Comparison of ENCODE assay signal across 10 cellular contexts in the genomic region with DNA sequence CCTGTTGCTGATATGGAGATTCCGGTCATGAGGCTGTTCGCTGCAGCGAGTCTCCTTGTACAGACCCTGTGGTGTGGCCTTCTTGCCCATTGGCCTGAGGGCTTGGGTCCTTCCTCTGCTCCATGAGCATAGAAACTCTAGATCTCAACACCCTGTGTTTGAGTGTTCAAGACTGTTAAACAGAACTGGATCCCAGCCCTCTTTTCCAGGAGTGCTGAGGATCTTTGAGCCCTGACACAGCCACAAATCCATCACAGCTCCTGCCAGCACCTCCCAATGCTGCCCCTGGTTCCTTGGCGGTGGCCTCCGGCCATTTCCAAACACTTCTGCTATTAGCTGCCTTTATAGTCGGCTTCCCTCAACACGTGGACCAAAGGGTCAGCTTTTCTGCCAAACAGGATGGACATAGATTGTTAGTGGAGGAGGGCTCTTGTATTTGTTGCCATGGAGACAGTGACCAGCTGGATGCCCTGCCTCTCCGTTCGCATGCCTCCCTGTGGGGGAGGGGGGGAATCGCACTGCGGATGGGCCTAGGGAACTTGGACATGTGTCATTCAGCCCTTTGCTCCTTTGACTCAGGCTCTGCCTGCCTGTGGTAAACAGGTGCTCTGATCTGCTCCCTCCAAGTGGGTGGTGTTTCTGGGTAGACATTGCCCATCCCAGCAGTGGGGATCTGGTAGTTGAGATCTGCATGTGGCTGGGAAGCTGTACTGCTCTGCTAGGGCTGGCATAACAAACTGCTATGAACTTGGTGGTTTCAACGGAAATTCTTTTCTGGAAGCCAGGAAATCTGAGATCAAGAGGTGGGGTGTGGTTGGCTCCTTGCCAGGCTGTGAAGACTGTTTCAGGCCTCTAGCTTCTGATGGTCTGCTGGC. TPM values are rescaled to one million over a fixed set of nuclear protein-coding genes. Genes with fewer than 3 reads are reported as not detected.
DNase-seq lines count a peak whose midpoint lies in the region; ATAC-seq, FAIRE-seq and TF ChIP-seq lines count a peak whose summit lies in the region.
"Had no signal": no experiment of that assay in that cellular context is flagged by ENCODE, and none has a peak within 500 bp of the region (broad histone marks: within the 10 kb centered on the region; RNA-seq: fewer than 3 reads in every experiment).

No MANE protein-coding gene starts in this region.

- DNase-seq in H9 (peak; percentile 58), Peyer's patch (peak in 2 of 3 donors; percentile 84 to 88), H1 (ENCODE audit: low read depth in 1 of 2, low spot score in 2 of 2) (peak in 1 of 2 experiments; percentile 56), SIG-M5 treated with dmso at 0.1 percent for 504 hours (lab: John Stamatoyannopoulos, UW; ENCODE audit: unreplicated experiment) (no peak), GM23248 (no peak)
- DNase-seq in effector memory CD4-positive, alpha-beta T cell, result no peak
- DNase-seq: T-helper 9 cell had no signal

- TF ChIP-seq EP300 in H1 (IDR thresholded peaks at IDR 0.05; ENCODE audit: borderline replicate concordance in 1 of 2, low read depth in 2 of 2, low read length in 2 of 2) (no peak), neural cell (conservative IDR thresholded peaks at IDR 0.05; ENCODE audit: poor library complexity, severe bottlenecking) (peak; percentile 24)

- no peak overlapping the region for H4K5ac ChIP-seq in H9 (ENCODE audit: insufficient read length, low read depth, low read length)
- no peak overlapping the region for H4K5ac ChIP-seq in H1 (ENCODE audit: insufficient read length, low read depth, low read length)

- no peaks in the 10 kb centered on the region for H3K27me3 ChIP-seq in H9 (ENCODE audit: insufficient read depth, low read length)
- H3K27me3 ChIP-seq in Peyer's patch, result no peaks in the 10 kb centered on the region
- no peaks in the 10 kb centered on the region for H3K27me3 ChIP-seq in H1 (replicated peaks in 1 of 4; ENCODE audit: control insufficient read depth in 3 of 4, extremely low read depth in 1 of 4, insufficient read depth in 3 of 4, low read length in 3 of 4)
- no peaks in the 10 kb centered on the region for H3K27me3 ChIP-seq in neural cell (ENCODE audit: insufficient read depth, low read depth, low read length)
- H3K27me3 ChIP-seq in effector memory CD4-positive, alpha-beta T cell (replicated peaks; ENCODE audit: control insufficient read depth, insufficient read depth, low read length, poor library complexity, severe bottlenecking), result no peaks in the 10 kb centered on the region
- H3K27me3 ChIP-seq in GM23248 (replicated peaks; ENCODE audit: insufficient read depth), result no peaks in the 10 kb centered on the region

- POLR2A ChIA-PET in H1 (lab: Charles Lee; ENCODE audit: partially characterized antibody), result interaction anchor here (1.0 to 1.4 kb wide), 2 partner anchors 9 to 13 kb away, joined by 3 to 6 read pairs; no protein-coding TSS in a partner anchor

- TF ChIP-seq CTCF in H9 (conservative IDR thresholded peaks at IDR 0.05) (no peak), Peyer's patch (IDR thresholded peaks at IDR 0.05) (peak in 2 of 6 experiments; percentile 9), H1 (IDR thresholded peaks at IDR 0.05; ENCODE audit: control extremely low read depth in 1 of 3, insufficient read depth in 1 of 3, low read depth in 1 of 3, low read length in 3 of 3) (no peak), neural cell (IDR thresholded peaks at IDR 0.05; ENCODE audit: poor library complexity, severe bottlenecking) (no peak)

- peaks cover 5% of the 10 kb centered on the region; the same call in 1 of the 2 replicates for H3K27me3 Mint-ChIP-seq in H9 (ENCODE audit: low read depth)

- H2BK20ac ChIP-seq in H9 (ENCODE audit: low read depth, low read length, poor library complexity, severe bottlenecking), result no peak overlapping the region
- no peak overlapping the region for H2BK20ac ChIP-seq in H1 (ENCODE audit: low read length)

- no peak for FAIRE-seq in H1 (lab: Jason Lieb, UNC)

- H2BK12ac ChIP-seq in H9 (ENCODE audit: insufficient read length, low read depth, low read length) (no peak overlapping the region), H1 (ENCODE audit: low read depth, low read length) (peak overlapping the region; percentile 80; the same call in 1 of the 2 replicates)

- no peaks in the 10 kb centered on the region for H3F3A ChIP-seq in neural cell (ENCODE audit: insufficient read depth, low read length, poor library complexity, severe bottlenecking)
- peaks cover 5% of the 10 kb centered on the region for H3F3A ChIP-seq in GM23248 (ENCODE audit: insufficient read depth)

- H3K9ac ChIP-seq in H9 (ENCODE audit: extremely low read depth, insufficient read length, low read length) (no peak overlapping the region), H1 (replicated peaks in 1 of 4; ENCODE audit: extremely low read depth in 1 of 4, low read depth in 3 of 4, low read length in 3 of 4) (no peak overlapping the region; a peak in 1 of 7 replicates), neural cell (ENCODE audit: low read length) (no peak overlapping the region), GM23248 (no peak overlapping the region)

- H3K56ac ChIP-seq in H9 (ENCODE audit: insufficient read length, low read depth, low read length) (no peak overlapping the region), H1 (replicated peaks; ENCODE audit: insufficient read length, low read depth, low read length) (no peak overlapping the region)

- H3K27ac ChIP-seq in H9 (ENCODE audit: insufficient read length, low read depth, low read length), result no peak overlapping the region
- peak overlapping the region in 2 of 4 donors; percentile 39 to 76 for H3K27ac ChIP-seq in Peyer's patch
- H3K27ac ChIP-seq in H1 (ENCODE audit: low read depth, low read length), result peak overlapping the region; percentile 10; the same call in 1 of the 2 replicates
- peak overlapping the region; percentile 28 for H3K27ac ChIP-seq in neural cell (ENCODE audit: low read length)
- H3K27ac ChIP-seq in effector memory CD4-positive, alpha-beta T cell (ENCODE audit: insufficient read depth, low read length, poor library complexity, severe bottlenecking), result no peak overlapping the region
- H3K27ac ChIP-seq in GM23248, result no peak overlapping the region
- H3K27ac ChIP-seq: epithelial cell of prostate had no signal

- no peak overlapping the region for H4K8ac ChIP-seq in H9 (replicated peaks; ENCODE audit: insufficient read length, low read depth, low read length)
- H4K8ac ChIP-seq in H1 (ENCODE audit: extremely low read depth, insufficient read depth, low read length), result no peak overlapping the region; the same call in 1 of the 2 replicates

- H3K4me1 ChIP-seq in H9 (ENCODE audit: insufficient read depth, low read length) (peaks cover 2% of the 10 kb centered on the region; the same call in 1 of the 2 replicates), Peyer's patch (peaks cover 0 to 11% (median 4%) of the 10 kb centered on the region in 4 donors), H1 (replicated peaks in 1 of 4; ENCODE audit: control insufficient read depth in 3 of 4, insufficient read depth in 4 of 4, low read length in 3 of 4) (peaks cover 2 to 11% (median 6%) of the 10 kb centered on the region in 4 experiments), GM23248 (ENCODE audit: insufficient read depth) (no peaks in the 10 kb centered on the region)
- no peaks in the 10 kb centered on the region for H3K4me1 ChIP-seq in effector memory CD4-positive, alpha-beta T cell (ENCODE audit: control insufficient read depth, insufficient read depth, low read length, poor library complexity, severe bottlenecking)

- ATAC-seq in GM18873 (IDR thresholded peaks at IDR 0.05; ENCODE audit: low FRiP score, unreplicated experiment), result no peak

- H3K36me3 ChIP-seq in Peyer's patch (no peaks in the 10 kb centered on the region), H1 (ENCODE audit: control insufficient read depth in 2 of 4, insufficient read depth in 4 of 4, low read length in 3 of 4) (no peaks in the 10 kb centered on the region), neural cell (ENCODE audit: insufficient read depth, low read length) (no peaks in the 10 kb centered on the region), GM23248 (ENCODE audit: low read depth) (no peaks in the 10 kb centered on the region)
- H3K36me3 ChIP-seq in effector memory CD4-positive, alpha-beta T cell (ENCODE audit: control insufficient read depth, insufficient read depth, low read length), result no peaks in the 10 kb centered on the region

- H3K23ac ChIP-seq in H9 (ENCODE audit: insufficient read length, low read depth, low read length), result no peak overlapping the region
- no peak overlapping the region for H3K23ac ChIP-seq in H1 (ENCODE audit: insufficient read length)

- no peaks in the 10 kb centered on the region for H3K9me3 ChIP-seq in H9 (ENCODE audit: control insufficient read depth, low read depth, low read length)
- no peaks in the 10 kb centered on the region for H3K9me3 ChIP-seq in Peyer's patch
- H3K9me3 ChIP-seq in H1 (ENCODE audit: insufficient read depth in 2 of 2, low read depth in 1 of 2, low read length in 1 of 2), result no peaks in the 10 kb centered on the region
- H3K9me3 ChIP-seq in neural cell (ENCODE audit: low read length), result no peaks in the 10 kb centered on the region
- no peaks in the 10 kb centered on the region for H3K9me3 ChIP-seq in effector memory CD4-positive, alpha-beta T cell (ENCODE audit: control insufficient read depth, low read length)
- no peaks in the 10 kb centered on the region for H3K9me3 ChIP-seq in GM23248 (ENCODE audit: low read depth)

- H3K14ac ChIP-seq in H9 (ENCODE audit: insufficient read depth, low read length), result peak overlapping the region; percentile 66
- H3K14ac ChIP-seq in H1 (ENCODE audit: insufficient read length), result no peak overlapping the region

- H3K23me2 ChIP-seq in H9 (ENCODE audit: insufficient read length, low read depth, low read length, poor library complexity, severe bottlenecking) (no peaks in the 10 kb centered on the region), H1 (ENCODE audit: low read depth, low read length) (no peaks in the 10 kb centered on the region)

- no peaks in the 10 kb centered on the region; a peak in 1 of 7 replicates for H3K36me3 Mint-ChIP-seq in H9 (ENCODE audit: insufficient read depth in 1 of 3, low read depth in 3 of 3)

- no peak overlapping the region for H3K4me3 Mint-ChIP-seq in H9

- H3K18ac ChIP-seq in H9 (ENCODE audit: insufficient read length, low read depth, low read length) (no peak overlapping the region), H1 (ENCODE audit: extremely low read depth, low read length) (no peak overlapping the region)

- H3K9me3 Mint-ChIP-seq in H9, result no peaks in the 10 kb centered on the region

- H3K4ac ChIP-seq in H9 (ENCODE audit: low read depth, low read length) (no peak overlapping the region), H1 (replicated peaks; ENCODE audit: insufficient read length, low read depth, low read length) (no peak overlapping the region)

- in situ Hi-C loops in GM23248 (cut with MboI), result no loop called here

- no peaks in the 10 kb centered on the region for H3K79me1 ChIP-seq in H9 (ENCODE audit: insufficient read depth, low read depth, low read length, poor library complexity, severe bottlenecking)
- H3K79me1 ChIP-seq in H1 (ENCODE audit: low read depth, low read length), result no peaks in the 10 kb centered on the region; the same call in none of the 2 replicates

- WGBS in H9 (ENCODE audit: extremely low coverage, insufficient read length, low lambda C conversion rate), result no CpG with 5 or more reads among the region's 12 CpGs
- WGBS in H1 (ENCODE audit: extremely low coverage in 1 of 2, insufficient coverage in 1 of 2, insufficient read length in 1 of 2, insufficient replicate concordance in 2 of 2, low coverage in 1 of 2, low lambda C conversion rate in 2 of 2, missing lambda C conversion rate in 1 of 2), 2 experiments, result 68% methylated on average over 12 of the region's 12 CpGs; no CpG with 5 or more reads in 1 of the 2 experiments
- 61% methylated on average over 12 of the region's 12 CpGs for WGBS in GM23248 (ENCODE audit: low coverage in 1 of 2, low lambda C conversion rate in 2 of 2, missing lambda C conversion rate in 2 of 2), 2 experiments

- H3T11ph ChIP-seq in H9 (ENCODE audit: low read length), result no peak overlapping the region

- no peaks in the 10 kb centered on the region for H3K9me2 ChIP-seq in neural cell (ENCODE audit: insufficient read depth, low read length)
- no peaks in the 10 kb centered on the region for H3K9me2 ChIP-seq in GM23248 (ENCODE audit: insufficient read depth)

- H2BK5ac ChIP-seq in H9 (ENCODE audit: insufficient read length, low read length) (no peak overlapping the region), H1 (ENCODE audit: low read depth, low read length) (0 out of 2 replicates have a peak overlapping the region, but pooled peaks have one; percentile 35)

- CTCF ChIA-PET in H1 (lab: Charles Lee; ENCODE audit: partially characterized antibody), result interaction anchor here (0.8 to 3.4 kb wide), 3 partner anchors 9 to 41 kb away, joined by 4 to 22 read pairs (median 5); no protein-coding TSS in a partner anchor

- H3K4me1 Mint-ChIP-seq in H9, result peaks cover 29 to 36% of the 10 kb centered on the region in 2 experiments

- H2AK5ac ChIP-seq in H9 (ENCODE audit: insufficient read length, low read length) (no peak overlapping the region), H1 (ENCODE audit: low read depth, low read length) (no peak overlapping the region)

- 0 out of 4 replicates have a peak, but pooled peaks of 1 of the 2 experiments have one; percentile 6 for TF ChIP-seq RAD21 in H1 (IDR thresholded peaks at IDR 0.05 in 1 of 2, conservative IDR thresholded peaks at IDR 0.05 in 1 of 2; ENCODE audit: low read depth in 2 of 2, low read length in 2 of 2)
- TF ChIP-seq RAD21 in neural cell (conservative IDR thresholded peaks at IDR 0.05), result no peak

- TF ChIP-seq POLR2A in Peyer's patch (IDR thresholded peaks at IDR 0.05) (peak in 1 of 2 donors; percentile 22), H1 (IDR thresholded peaks at IDR 0.05; ENCODE audit: control extremely low read depth in 1 of 2, low read depth in 2 of 2, low read length in 2 of 2) (no peak)

- H3K4me3 ChIP-seq in Peyer's patch (no peak overlapping the region), H1 (ENCODE audit: extremely low read depth in 1 of 4, insufficient read depth in 2 of 4, low read depth in 3 of 4, low read length in 4 of 4) (no peak overlapping the region), neural cell (ENCODE audit: low read length) (no peak overlapping the region), GM23248 (no peak overlapping the region)
- H3K4me3 ChIP-seq in effector memory CD4-positive, alpha-beta T cell (ENCODE audit: insufficient read depth, low read depth, low read length, poor library complexity, severe bottlenecking), result no peak overlapping the region

- H3K79me2 ChIP-seq in H9 (ENCODE audit: insufficient read depth, low read length), result no peaks in the 10 kb centered on the region
- H3K79me2 ChIP-seq in H1 (ENCODE audit: control insufficient read depth in 1 of 2, insufficient read depth in 2 of 2, low read length in 2 of 2), result no peaks in the 10 kb centered on the region
- H3K79me2 ChIP-seq in neural cell (replicated peaks; ENCODE audit: insufficient read depth, low read length), result no peaks in the 10 kb centered on the region
- no peaks in the 10 kb centered on the region for H3K79me2 ChIP-seq in GM23248 (ENCODE audit: insufficient read depth)

- H2BK15ac ChIP-seq in H9 (ENCODE audit: low read depth, low read length) (no peak overlapping the region), H1 (ENCODE audit: low read length) (0 out of 2 replicates have a peak overlapping the region, but pooled peaks have one; percentile 13)

- H4K20me1 ChIP-seq in H9 (ENCODE audit: control insufficient read depth, insufficient read depth, insufficient read length), result no peaks in the 10 kb centered on the region
- no peaks in the 10 kb centered on the region for H4K20me1 ChIP-seq in H1 (replicated peaks in 1 of 2; ENCODE audit: control insufficient read depth in 1 of 2, insufficient read depth in 2 of 2, low read length in 2 of 2)
- no peaks in the 10 kb centered on the region for H4K20me1 ChIP-seq in neural cell (ENCODE audit: insufficient read depth)
- no peaks in the 10 kb centered on the region for H4K20me1 ChIP-seq in GM23248 (ENCODE audit: insufficient read depth)

- H4K91ac ChIP-seq in H9 (ENCODE audit: insufficient read length, low read depth, low read length), result no peak overlapping the region
- no peak overlapping the region for H4K91ac ChIP-seq in H1 (replicated peaks; ENCODE audit: insufficient read length, low read length)

- H2AFZ ChIP-seq in H9 (ENCODE audit: low read length) (no peak overlapping the region), H1 (ENCODE audit: low read length) (no peak overlapping the region), neural cell (ENCODE audit: low read depth, low read length) (no peak overlapping the region), GM23248 (no peak overlapping the region)

- peak overlapping the region in 1 of 3 experiments; percentile 9; a peak in 1 of 7 replicates for H3K27ac Mint-ChIP-seq in H9

- no peak overlapping the region for H2BK120ac ChIP-seq in H9 (ENCODE audit: low read depth, low read length, poor library complexity, severe bottlenecking)
- H2BK120ac ChIP-seq in H1 (replicated peaks; ENCODE audit: low read depth, low read length), result no peak overlapping the region

- no peak overlapping the region for H3K4me2 ChIP-seq in H9 (ENCODE audit: insufficient read depth, insufficient read length, low read length)
- peak overlapping the region in 1 of 2 experiments; percentile 28; a peak in 1 of 4 replicates for H3K4me2 ChIP-seq in H1 (ENCODE audit: insufficient read depth in 1 of 2, low read depth in 2 of 2, low read length in 2 of 2)
- no peak overlapping the region for H3K4me2 ChIP-seq in neural cell (ENCODE audit: low read length)
- no peak overlapping the region for H3K4me2 ChIP-seq in GM23248 (ENCODE audit: unreplicated experiment)

RNA-seq across cellular contexts. Expression of a gene that starts 6.9 kb away (rescaled TPM):
- total RNA-seq in H9 (2021), result 366 and 367 TPM in 2 replicates
- 100 to 1,000 TPM; 170 to 192 (median 180) TPM for total RNA-seq in Peyer's patch
- 315 and 339 TPM in 2 replicates for total RNA-seq in H1 (2021; fragmentation: NEBNext Ultra II Directional; extraction: Animal tissue kit (Norgen Biotek cat#: 25700))
- polyA plus RNA-seq in H1 (2011; rRNA removed), result 377 and 432 TPM in 2 replicates
- 375 TPM for polyA plus RNA-seq in H1 (2011; cell fraction: cytosol; rRNA removed)
- polyA plus RNA-seq in H1 (2011; cell fraction: nucleus; rRNA removed), result 381 TPM
- polyA plus RNA-seq in H1 (2012, experiment 1 of 2), result 213 to 348 TPM (median 304 TPM) in 4 replicates
- 195 TPM for polyA plus RNA-seq in H1 (2012, experiment 2 of 2)
- 135 TPM for polyA plus RNA-seq in H1 (2013, experiment 1 of 2)
- 138 TPM for polyA plus RNA-seq in H1 (2013, experiment 2 of 2)
- polyA minus RNA-seq in H1 (2011; rRNA and poly(A)+ RNA removed), result 264 and 269 TPM in 2 replicates
- 174 TPM for polyA minus RNA-seq in H1 (2011; cell fraction: cytosol; rRNA and poly(A)+ RNA removed)
- polyA minus RNA-seq in H1 (2011; cell fraction: nucleus; rRNA and poly(A)+ RNA removed), result 135 TPM
- polyA plus RNA-seq in neural cell, result 106 and 108 TPM in 2 replicates
- 121 and 130 TPM in 2 replicates for polyA minus RNA-seq in neural cell
- 471 and 487 TPM in 2 replicates for total RNA-seq in GM23248 (2014; rRNA removed; shearing (Covaris generic))
- 413 and 419 TPM in 2 replicates for polyA plus RNA-seq in GM23248 (2016; fragmentation: Nextera tagmentation; extraction: Ambion mirVana)

Comparison
In these comparisons a context has a peak if more than half of its experiments do, and no peak if none do; other contexts are left out.
1. DNase-seq: peak in H9 (single experiment) and Peyer's patch (2 of 3); none in SIG-M5 treated with dmso at 0.1 percent for 504 hours (single experiment), effector memory CD4-positive, alpha-beta T cell (0 of 3) and GM23248 (single experiment).
2. H3K27ac ChIP-seq: peak in H1 (single experiment) and neural cell (single experiment); none in H9 (single experiment), effector memory CD4-positive, alpha-beta T cell (single experiment) and GM23248 (single experiment).